Comparison of ENCODE assay signal across 8 cellular contexts in genomic region chr10:6202098-6202683, GRCh38. TPM values are rescaled to one million over a fixed set of nuclear protein-coding genes. Genes with fewer than 3 reads are reported as not detected.
DNase-seq lines count a peak whose midpoint lies in the region; ATAC-seq and TF ChIP-seq lines count a peak whose summit lies in the region.

No MANE protein-coding gene starts in this region.

- peak overlapping the region; percentile 63 to 73 for H3K9ac ChIP-seq in stomach smooth muscle (ENCODE audit: low read length in 2 of 2)

- H3K27ac Mint-ChIP-seq in activated naive CD8-positive, alpha-beta T cell treated with anti-CD3 and anti-CD28 coated beads, Interleukin-2, amount 10 ng/mL, durations not matched to agents 7 days and 5 days = peak overlapping the region; percentile 97

- H3K4me3 Mint-ChIP-seq in activated naive CD8-positive, alpha-beta T cell treated with anti-CD3 and anti-CD28 coated beads, Interleukin-2, amount 10 ng/mL, durations not matched to agents 7 days and 5 days = peak overlapping the region; percentile 96

- H3K36me3 Mint-ChIP-seq in activated naive CD8-positive, alpha-beta T cell treated with anti-CD3 and anti-CD28 coated beads, Interleukin-2, amount 10 ng/mL, durations not matched to agents 7 days and 5 days = peaks cover 16% of the 10 kb centered on the region

- H3K27me3 ChIP-seq in BE2C (peaks cover 25% of the 10 kb centered on the region), stomach smooth muscle (ENCODE audit: control insufficient read depth in 1 of 2, insufficient read depth in 2 of 2, low read length in 2 of 2) (no peaks in the 10 kb centered on the region)

- no peaks in the 10 kb centered on the region for H3K4me1 ChIP-seq in BE2C
- H3K4me1 ChIP-seq in stomach smooth muscle (ENCODE audit: control insufficient read depth, insufficient read depth, low read length) = peaks cover 33% of the 10 kb centered on the region

- H3K9me3 Mint-ChIP-seq in activated naive CD8-positive, alpha-beta T cell treated with anti-CD3 and anti-CD28 coated beads, Interleukin-2, amount 10 ng/mL, durations not matched to agents 7 days and 5 days = no peaks in the 10 kb centered on the region

- no peaks in the 10 kb centered on the region for H3K9me3 ChIP-seq in BE2C
- H3K9me3 ChIP-seq in stomach smooth muscle (ENCODE audit: control insufficient read depth in 2 of 2, low read length in 2 of 2) = no peaks in the 10 kb centered on the region

- H3K27ac ChIP-seq in stomach smooth muscle (ENCODE audit: low read length) = peak overlapping the region; percentile 24

- H3K4me3 ChIP-seq in BE2C (ENCODE audit: low read depth, low read length) (peak overlapping the region; percentile 79), stomach smooth muscle (ENCODE audit: low read length in 2 of 2) (peak overlapping the region; percentile 81 to 85)

- H3K36me3 ChIP-seq in BE2C (no peaks in the 10 kb centered on the region), stomach smooth muscle (ENCODE audit: control insufficient read depth in 2 of 2, insufficient read depth in 2 of 2, low read length in 2 of 2) (no peaks in the 10 kb centered on the region)

- no peak for TF ChIP-seq CTCF in BE2C (IDR thresholded peaks at IDR 0.05; ENCODE audit: low read depth, low read length)

- ATAC-seq in HG02885 (IDR thresholded peaks at IDR 0.05; ENCODE audit: poor library complexity, unreplicated experiment) (peak; percentile 1), HG02763 (IDR thresholded peaks at IDR 0.05; ENCODE audit: unreplicated experiment) (no peak)
- no peak for ATAC-seq in activated naive CD8-positive, alpha-beta T cell treated with anti-CD3 and anti-CD28 coated beads, Interleukin-2, amount 10 ng/mL, durations not matched to agents 7 days and 5 days (ENCODE audit: low read depth)

- H3K27me3 Mint-ChIP-seq in activated naive CD8-positive, alpha-beta T cell treated with anti-CD3 and anti-CD28 coated beads, Interleukin-2, amount 10 ng/mL, durations not matched to agents 7 days and 5 days = no peaks in the 10 kb centered on the region

- POLR2A ChIA-PET in activated naive CD8-positive, alpha-beta T cell treated with anti-CD3 and anti-CD28 coated beads, Interleukin-2, amount 10 ng/mL, durations not matched to agents 7 days and 5 days (lab: Charles Lee) = interaction anchor here (0.6 to 3.4 kb wide), 28 partner anchors 30 to 379 kb away, joined by 3 to 38 read pairs (median 4); partner anchors contain the start of gene IL2RA

- peaks cover 31% of the 10 kb centered on the region for H3K4me1 Mint-ChIP-seq in activated naive CD8-positive, alpha-beta T cell treated with anti-CD3 and anti-CD28 coated beads, Interleukin-2, amount 10 ng/mL, durations not matched to agents 7 days and 5 days

- DNase-seq in BE2C = no peak
- DNase-seq in activated naive CD8-positive, alpha-beta T cell treated with anti-CD3 and anti-CD28 coated beads, Interleukin-2, amount 10 ng/mL, durations not matched to agents 7 days and 5 days = no peak
- peak; percentile 29 for DNase-seq in kidney tubule cell (ENCODE audit: low spot score)
- DNase-seq in cerebellum (ENCODE audit: low spot score) = no peak
- no peak for DNase-seq in NCI-H345 treated with DMSO at 0.1 percent for 48 hours (lab: John Stamatoyannopoulos, UW; ENCODE audit: unreplicated experiment)

RNA-seq across cellular contexts. Expression of gene PFKFB3, which starts 0.5 kb away (rescaled TPM):
- 12.1 TPM for polyA plus RNA-seq in BE2C (2012; ENCODE audit: insufficient read depth, insufficient read length, low read depth)
- total RNA-seq in activated naive CD8-positive, alpha-beta T cell treated with anti-CD3 and anti-CD28 coated beads, Interleukin-2, amount 10 ng/mL, durations not matched to agents 7 days and 5 days = 10 to 100 TPM; 75.1 to 77.2 TPM
- total RNA-seq in cerebellum = 27.0 TPM
